8 cellular contexts compared by ENCODE assay signal in genomic region chr12:55728185-55728931, GRCh38. TPM values are rescaled to one million over a fixed set of nuclear protein-coding genes. Genes with fewer than 3 reads are reported as not detected.
DNase-seq lines count a peak whose midpoint lies in the region; ATAC-seq, FAIRE-seq and TF ChIP-seq lines count a peak whose summit lies in the region.

No MANE protein-coding gene starts in this region.

- no peak for TF ChIP-seq POLR2A in spleen (IDR thresholded peaks at IDR 0.05)

- H3K9me3 ChIP-seq in HAP-1: no peaks in the 10 kb centered on the region
- H3K9me3 ChIP-seq in NT2/D1 (ENCODE audit: insufficient read depth, low read length): no peaks in the 10 kb centered on the region
- H3K9me3 ChIP-seq in kidney (ENCODE audit: control insufficient read depth in 1 of 2, low read length in 2 of 2): no peaks in the 10 kb centered on the region
- no peaks in the 10 kb centered on the region for H3K9me3 ChIP-seq in spleen

- TF ChIP-seq CTCF in bronchial epithelial cell (IDR thresholded peaks at IDR 0.05; ENCODE audit: insufficient read depth, low read length, severe bottlenecking) (no peak), kidney (IDR thresholded peaks at IDR 0.05; ENCODE audit: borderline replicate concordance, extremely low read depth, insufficient read depth) (no peak), spleen (IDR thresholded peaks at IDR 0.05 in 8 of 11, conservative IDR thresholded peaks at IDR 0.05 in 3 of 11) (no peak)

- intact Hi-C loops in kidney (cut with DNase I): no loop called here
- intact Hi-C loops in spleen (cut with DNase I; ENCODE audit: low total_unique reads): no loop called here

- FAIRE-seq in bronchial epithelial cell (lab: Jason Lieb, UNC): no peak
- FAIRE-seq in kidney (lab: Jason Lieb, UNC): no peak

- H3K9ac ChIP-seq in NT2/D1 (ENCODE audit: insufficient read length, low read depth) (peak overlapping the region; percentile 95), kidney (ENCODE audit: low read length in 2 of 2) (peak overlapping the region; percentile 66 to 93)

- H3K27me3 ChIP-seq in HAP-1 (ENCODE audit: low read depth): no peaks in the 10 kb centered on the region
- no peaks in the 10 kb centered on the region for H3K27me3 ChIP-seq in NT2/D1 (ENCODE audit: insufficient read depth, insufficient read length)
- no peaks in the 10 kb centered on the region for H3K27me3 ChIP-seq in bronchial epithelial cell (ENCODE audit: control insufficient read depth, insufficient read depth, low read length)
- no peaks in the 10 kb centered on the region for H3K27me3 ChIP-seq in spleen (replicated peaks in 1 of 7)

- WGBS in spleen, 5 donors: 0 to 1% (median 0%) methylated on average over 25 to 59 of the region's 59 CpGs

- in situ Hi-C loops in HAP-1 (cut with MboI; ENCODE audit: low sequenced_read_pairs): no loop called here

- DNase-seq in activated CD8-positive, alpha-beta memory T cell treated with anti-CD3 and anti-CD28 coated beads for 24 hours: peak; percentile 73
- no peak for DNase-seq in activated CD8-positive, alpha-beta memory T cell treated with anti-CD3 and anti-CD28 coated beads, Interleukin-2, amount 50 U/mL, for 4 hours
- DNase-seq in HAP-1 (ENCODE audit: low spot score in 2 of 2) (peak in 1 of 2 experiments; percentile 78), NT2/D1 (ENCODE audit: low read depth, low spot score) (no peak), bronchial epithelial cell (ENCODE audit: low read depth) (no peak), kidney (peak; percentile 95), spleen (peak; percentile 92)

- H3K4me1 ChIP-seq in HAP-1 (peaks cover 11% of the 10 kb centered on the region), NT2/D1 (ENCODE audit: insufficient read depth, insufficient read length) (peaks cover 18% of the 10 kb centered on the region), kidney (ENCODE audit: control insufficient read depth in 1 of 2, insufficient read depth in 1 of 2, low read depth in 1 of 2, low read length in 2 of 2) (peaks cover 20 to 32% of the 10 kb centered on the region in 2 donors), spleen (peaks cover 29 to 85% (median 66%) of the 10 kb centered on the region in 6 donors)

- no peak for ATAC-seq in HG02571 (IDR thresholded peaks at IDR 0.05; ENCODE audit: unreplicated experiment)

- H3K4me3 ChIP-seq in HAP-1: peak overlapping the region; percentile 58
- H3K4me3 ChIP-seq in NT2/D1 (ENCODE audit: insufficient read length, low read depth): peak overlapping the region; percentile 92
- H3K4me3 ChIP-seq in bronchial epithelial cell (ENCODE audit: low read depth, low read length): peak overlapping the region; percentile 85
- peak overlapping the region; percentile 78 to 87 for H3K4me3 ChIP-seq in kidney (ENCODE audit: low read length in 2 of 2)
- H3K4me3 ChIP-seq in spleen: peak overlapping the region; percentile 65 to 84 (median 76)

- H3K36me3 ChIP-seq in HAP-1 (replicated peaks): peaks cover 37% of the 10 kb centered on the region
- peaks cover 55% of the 10 kb centered on the region for H3K36me3 ChIP-seq in NT2/D1 (ENCODE audit: insufficient read depth, insufficient read length, low read length)
- peaks cover 26% of the 10 kb centered on the region for H3K36me3 ChIP-seq in bronchial epithelial cell (ENCODE audit: control insufficient read depth, insufficient read depth, low read length)
- H3K36me3 ChIP-seq in kidney (ENCODE audit: control insufficient read depth in 1 of 2, insufficient read depth in 2 of 2, low read length in 2 of 2): peaks cover 11 to 29% of the 10 kb centered on the region in 2 donors
- peaks cover 0 to 43% (median 34%) of the 10 kb centered on the region in 6 donors for H3K36me3 ChIP-seq in spleen

- H3K27ac ChIP-seq in kidney (ENCODE audit: low read depth in 2 of 2, low read length in 2 of 2) (peak overlapping the region; percentile 99), spleen (peak overlapping the region; percentile 82 to 99 (median 98))

RNA-seq across cellular contexts. Expression of gene CD63, which starts 0.5 kb away (rescaled TPM):
- total RNA-seq in bronchial epithelial cell: 1,301 and 1,307 TPM in 2 replicates
- 1,130 TPM for total RNA-seq in kidney
- 1,381 TPM for polyA plus RNA-seq in kidney (ENCODE audit: insufficient read depth, low read depth, low replicate concordance)
- total RNA-seq in spleen: 100 to 1,000 TPM; 440 to 750 (median 627) TPM
- polyA plus RNA-seq in spleen: 100 to 1,000 TPM; 395 to 693 (median 509) TPM

RNA-seq across cellular contexts. Expression of gene RDH5, which starts 8.2 kb away (rescaled TPM):
- total RNA-seq in bronchial epithelial cell (1.1 and 2.3 TPM in 2 replicates), kidney (11.1 TPM), spleen (10 to 100 TPM in 5 of 7 donors, 1 to 10 TPM in 2; 7.4 to 17.4 (median 15.5) TPM)
- polyA plus RNA-seq in kidney (ENCODE audit: insufficient read depth, low read depth, low replicate concordance) (30.2 TPM), spleen (10 to 100 TPM in 1 of 3 donors, 1 to 10 TPM in 2; 4.7 to 12.1 (median 9.9) TPM)

RNA-seq across cellular contexts. Expression of gene BLOC1S1, which starts 12.5 kb away (rescaled TPM):
- total RNA-seq in bronchial epithelial cell: 64.5 and 89.1 TPM in 2 replicates
- 116 TPM for total RNA-seq in kidney
- polyA plus RNA-seq in kidney (ENCODE audit: insufficient read depth, low read depth, low replicate concordance): 451 TPM
- 100 to 1,000 TPM; 113 to 228 (median 141) TPM for total RNA-seq in spleen
- 100 to 1,000 TPM; 278 to 304 (median 282) TPM for polyA plus RNA-seq in spleen

RNA-seq across cellular contexts. Expression of gene GDF11, which starts 14.6 kb away (rescaled TPM):
- total RNA-seq in bronchial epithelial cell (0.13 and 0.26 TPM in 2 replicates), kidney (6.2 TPM), spleen (10 to 100 TPM in 5 of 7 donors, 1 to 10 TPM in 2; 6.1 to 14.5 (median 10.7) TPM)
- polyA plus RNA-seq in kidney (ENCODE audit: insufficient read depth, low read depth, low replicate concordance) (3.4 TPM), spleen (1 to 10 TPM; 3.5 to 5.5 (median 4.0) TPM)

RNA-seq across cellular contexts. Expression of gene ITGA7, which starts 20.7 kb away (rescaled TPM):
- 0.79 and 1.3 TPM in 2 replicates for total RNA-seq in bronchial epithelial cell
- total RNA-seq in kidney: 66.3 TPM
- polyA plus RNA-seq in kidney (ENCODE audit: insufficient read depth, low read depth, low replicate concordance): 26.2 TPM
- total RNA-seq in spleen: 10 to 100 TPM; 13.8 to 93.2 (median 24.7) TPM
- polyA plus RNA-seq in spleen: 10 to 100 TPM in 1 of 3 donors, 1 to 10 TPM in 2; 4.4 to 18.0 (median 8.6) TPM

Comparison
In these comparisons a context has a peak if more than half of its experiments do, and no peak if none do; other contexts are left out.
1. DNase-seq: peak in activated CD8-positive, alpha-beta memory T cell treated with anti-CD3 and anti-CD28 coated beads for 24 hours (single experiment), kidney (single experiment) and spleen (single experiment); none in activated CD8-positive, alpha-beta memory T cell treated with anti-CD3 and anti-CD28 coated beads, Interleukin-2, amount 50 U/mL, for 4 hours (single experiment), NT2/D1 (single experiment) and bronchial epithelial cell (single experiment).
2. Peak in every context shown above with its lines, with median percentiles within 50 percentile points of each other: H3K4me3 ChIP-seq.